ENCODE assay signal across 2 cellular contexts in the genomic region with DNA sequence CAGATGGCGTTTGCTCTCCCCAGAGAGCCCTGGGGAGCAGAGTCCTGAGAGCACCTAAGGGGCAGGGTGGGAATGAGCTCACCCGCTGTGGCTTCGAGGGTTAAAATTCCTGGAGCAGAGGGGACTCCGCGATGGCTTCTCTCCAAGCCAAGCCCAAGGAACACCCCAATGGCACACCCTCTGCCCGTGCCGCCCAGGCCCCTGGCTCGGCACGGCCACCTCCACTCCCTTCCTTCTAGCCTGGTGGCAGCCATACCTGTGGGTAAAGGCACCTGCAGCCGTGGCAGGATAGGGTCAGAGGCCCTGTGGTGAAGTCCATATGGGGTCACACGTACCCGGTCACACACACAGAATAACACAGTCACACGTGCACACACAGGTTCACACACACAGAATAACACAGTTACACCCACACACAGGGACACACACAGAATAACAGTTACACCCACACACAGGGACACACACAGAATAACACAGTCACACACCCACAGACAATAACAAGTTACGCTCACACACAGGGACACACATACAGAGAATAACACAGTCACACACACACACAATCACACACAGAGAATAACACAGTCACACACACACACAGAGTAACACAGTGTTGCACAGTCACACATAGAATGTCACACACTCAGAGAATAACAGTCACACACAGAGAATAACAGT.
TF ChIP-seq lines count a peak whose summit lies in the region.

No MANE protein-coding gene starts in this region.

TF ChIP-seq in HEK293, 187 proteins besides CTCF, POLR2A, EP300 and RAD21:
- TF ChIP-seq ZNF202 (tag by site-specific recombination; IDR thresholded peaks at IDR 0.05; ENCODE audit: borderline replicate concordance) = no peak
- TF ChIP-seq ZFHX2 (tag by site-specific recombination; conservative IDR thresholded peaks at IDR 0.05) = peak; percentile 81
- TF ChIP-seq EGR2 (tag by site-specific recombination; IDR thresholded peaks at IDR 0.05; ENCODE audit: low read depth) = peak; percentile 90

TF ChIP-seq in HepG2, 621 proteins besides CTCF, POLR2A, EP300 and RAD21:
- TF ChIP-seq TAF15 (IDR thresholded peaks at IDR 0.05; ENCODE audit: low read depth, low read length, poor library complexity, severe bottlenecking) (no peak), RAD51 (IDR thresholded peaks at IDR 0.05; ENCODE audit: borderline replicate concordance) (0 out of 2 replicates have a peak, but pooled peaks have one; percentile 2), ZNF205 (CRISPR knock-in tag; IDR thresholded peaks at IDR 0.05) (no peak), RCOR2 (CRISPR knock-in tag; IDR thresholded peaks at IDR 0.05) (no peak), YY1 (IDR thresholded peaks at IDR 0.05; ENCODE audit: insufficient read depth, insufficient replicate concordance, low read depth, low read length) (no peak), HNRNPL (IDR thresholded peaks at IDR 0.05; ENCODE audit: low read depth, low read length) (no peak), JUNB (CRISPR knock-in tag; IDR thresholded peaks at IDR 0.05; ENCODE audit: borderline replicate concordance) (0 out of 2 replicates have a peak, but pooled peaks have one; percentile 6)
- TF ChIP-seq, protein P1, sequence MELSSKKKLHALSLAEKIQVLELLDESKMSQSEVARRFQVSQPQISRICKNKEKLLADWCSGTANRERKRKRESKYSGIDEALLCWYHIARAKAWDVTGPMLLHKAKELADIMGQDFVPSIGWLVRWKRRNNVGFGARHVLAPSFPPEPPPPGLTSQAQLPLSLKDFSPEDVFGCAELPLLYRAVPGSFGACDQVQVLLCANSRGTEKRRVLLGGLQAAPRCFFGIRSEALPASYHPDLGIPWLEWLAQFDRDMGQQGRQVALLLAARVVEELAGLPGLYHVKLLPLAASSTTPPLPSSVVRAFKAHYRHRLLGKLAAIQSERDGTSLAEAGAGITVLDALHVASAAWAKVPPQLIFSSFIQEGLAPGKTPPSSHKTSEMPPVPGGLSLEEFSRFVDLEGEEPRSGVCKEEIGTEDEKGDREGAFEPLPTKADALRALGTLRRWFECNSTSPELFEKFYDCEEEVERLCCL (CRISPR knock-in tag; IDR thresholded peaks at IDR 0.05; ENCODE audit: borderline replicate concordance) = no peak
- TF ChIP-seq, protein P2, sequence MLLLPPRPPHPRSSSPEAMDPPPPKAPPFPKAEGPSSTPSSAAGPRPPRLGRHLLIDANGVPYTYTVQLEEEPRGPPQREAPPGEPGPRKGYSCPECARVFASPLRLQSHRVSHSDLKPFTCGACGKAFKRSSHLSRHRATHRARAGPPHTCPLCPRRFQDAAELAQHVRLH (CRISPR knock-in tag; IDR thresholded peaks at IDR 0.05; ENCODE audit: borderline replicate concordance, low read depth) = no peak
- TF ChIP-seq, protein P3, sequence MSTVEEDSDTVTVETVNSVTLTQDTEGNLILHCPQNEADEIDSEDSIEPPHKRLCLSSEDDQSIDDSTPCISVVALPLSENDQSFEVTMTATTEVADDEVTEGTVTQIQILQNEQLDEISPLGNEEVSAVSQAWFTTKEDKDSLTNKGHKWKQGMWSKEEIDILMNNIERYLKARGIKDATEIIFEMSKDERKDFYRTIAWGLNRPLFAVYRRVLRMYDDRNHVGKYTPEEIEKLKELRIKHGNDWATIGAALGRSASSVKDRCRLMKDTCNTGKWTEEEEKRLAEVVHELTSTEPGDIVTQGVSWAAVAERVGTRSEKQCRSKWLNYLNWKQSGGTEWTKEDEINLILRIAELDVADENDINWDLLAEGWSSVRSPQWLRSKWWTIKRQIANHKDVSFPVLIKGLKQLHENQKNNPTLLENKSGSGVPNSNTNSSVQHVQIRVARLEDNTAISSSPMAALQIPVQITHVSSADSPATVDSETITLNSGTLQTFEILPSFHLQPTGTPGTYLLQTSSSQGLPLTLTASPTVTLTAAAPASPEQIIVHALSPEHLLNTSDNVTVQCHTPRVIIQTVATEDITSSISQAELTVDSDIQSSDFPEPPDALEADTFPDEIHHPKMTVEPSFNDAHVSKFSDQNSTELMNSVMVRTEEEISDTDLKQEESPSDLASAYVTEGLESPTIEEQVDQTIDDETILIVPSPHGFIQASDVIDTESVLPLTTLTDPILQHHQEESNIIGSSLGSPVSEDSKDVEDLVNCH (CRISPR knock-in tag; IDR thresholded peaks at IDR 0.05) = no peak
- TF ChIP-seq, protein P4, sequence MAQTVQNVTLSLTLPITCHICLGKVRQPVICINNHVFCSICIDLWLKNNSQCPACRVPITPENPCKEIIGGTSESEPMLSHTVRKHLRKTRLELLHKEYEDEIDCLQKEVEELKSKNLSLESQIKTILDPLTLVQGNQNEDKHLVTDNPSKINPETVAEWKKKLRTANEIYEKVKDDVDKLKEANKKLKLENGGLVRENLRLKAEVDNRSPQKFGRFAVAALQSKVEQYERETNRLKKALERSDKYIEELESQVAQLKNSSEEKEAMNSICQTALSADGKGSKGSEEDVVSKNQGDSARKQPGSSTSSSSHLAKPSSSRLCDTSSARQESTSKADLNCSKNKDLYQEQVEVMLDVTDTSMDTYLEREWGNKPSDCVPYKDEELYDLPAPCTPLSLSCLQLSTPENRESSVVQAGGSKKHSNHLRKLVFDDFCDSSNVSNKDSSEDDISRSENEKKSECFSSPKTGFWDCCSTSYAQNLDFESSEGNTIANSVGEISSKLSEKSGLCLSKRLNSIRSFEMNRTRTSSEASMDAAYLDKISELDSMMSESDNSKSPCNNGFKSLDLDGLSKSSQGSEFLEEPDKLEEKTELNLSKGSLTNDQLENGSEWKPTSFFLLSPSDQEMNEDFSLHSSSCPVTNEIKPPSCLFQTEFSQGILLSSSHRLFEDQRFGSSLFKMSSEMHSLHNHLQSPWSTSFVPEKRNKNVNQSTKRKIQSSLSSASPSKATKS (CRISPR knock-in tag; IDR thresholded peaks at IDR 0.05) = no peak
